Comparison of ENCODE assay signal across 20 cellular contexts in genomic region chr5:50900952-50901510, GRCh38.
DNase-seq lines count a peak whose midpoint lies in the region; ATAC-seq, FAIRE-seq and TF ChIP-seq lines count a peak whose summit lies in the region.
"Had no signal": no experiment of that assay in that cellular context is flagged by ENCODE, and none has a peak within 500 bp of the region (broad histone marks: within the 10 kb centered on the region; RNA-seq: fewer than 3 reads in every experiment).

No MANE protein-coding gene starts in this region.

- H2AK5ac ChIP-seq in H1 (ENCODE audit: low read depth, low read length), result no peak overlapping the region

- no peak overlapping the region for H3K4me2 ChIP-seq in A549
- no peak overlapping the region for H3K4me2 ChIP-seq in GM23338
- no peak overlapping the region for H3K4me2 ChIP-seq in H1 (ENCODE audit: insufficient read depth in 1 of 2, low read depth in 2 of 2, low read length in 2 of 2)
- no peak overlapping the region for H3K4me2 ChIP-seq in smooth muscle cell

- no peak for TF ChIP-seq CTCF in A549 (IDR thresholded peaks at IDR 0.05)
- TF ChIP-seq CTCF in GM23338 (conservative IDR thresholded peaks at IDR 0.05; ENCODE audit: low read depth in 2 of 2), result no peak
- no peak for TF ChIP-seq CTCF in H1 (IDR thresholded peaks at IDR 0.05; ENCODE audit: control extremely low read depth in 1 of 3, insufficient read depth in 1 of 3, low read depth in 1 of 3, low read length in 3 of 3)
- TF ChIP-seq CTCF in smooth muscle cell (IDR thresholded peaks at IDR 0.05; ENCODE audit: borderline replicate concordance, insufficient read depth, poor library complexity, severe bottlenecking), result no peak

- no peaks in the 10 kb centered on the region for H3K79me1 ChIP-seq in H1 (ENCODE audit: low read depth, low read length)

- no peak overlapping the region for H3K18ac ChIP-seq in H1 (ENCODE audit: extremely low read depth, low read length)

- WGBS in A549 (ENCODE audit: missing lambda C conversion rate), result 24% methylated on average over 3 of the region's 3 CpGs
- 89% methylated on average over 3 of the region's 3 CpGs; no CpG with 5 or more reads in 1 of the 2 experiments for WGBS in H1 (ENCODE audit: extremely low coverage in 1 of 2, insufficient coverage in 1 of 2, insufficient read length in 1 of 2, insufficient replicate concordance in 2 of 2, low coverage in 1 of 2, low lambda C conversion rate in 2 of 2, missing lambda C conversion rate in 1 of 2), 2 experiments
- 90% methylated on average over 3 of the region's 3 CpGs for WGBS in smooth muscle cell (ENCODE audit: low lambda C conversion rate)

- H3K4me3 Mint-ChIP-seq in GM23338, result no peak overlapping the region
- H3K4me3 Mint-ChIP-seq in stimulated activated naive CD8-positive, alpha-beta T cell treated with anti-CD3 and anti-CD28 coated beads, Interleukin-15, amount 100 ng/mL, for 72 hours, result no peak overlapping the region
- H3K4me3 Mint-ChIP-seq: CD4-positive, alpha-beta T cell; H9; IgD-negative memory B cell had no signal

- FAIRE-seq in A549 (lab: Jason Lieb, UNC) (no peak), H1 (lab: Jason Lieb, UNC) (no peak)
- FAIRE-seq: A204.1 had no signal

- H3K23me2 ChIP-seq in H1 (ENCODE audit: low read depth, low read length), result no peaks in the 10 kb centered on the region

- no peak overlapping the region for H3K4me3 ChIP-seq in A549
- H3K4me3 ChIP-seq in GM23338, result no peak overlapping the region
- no peak overlapping the region for H3K4me3 ChIP-seq in H1 (ENCODE audit: extremely low read depth in 1 of 4, insufficient read depth in 2 of 4, low read depth in 3 of 4, low read length in 4 of 4)
- H3K4me3 ChIP-seq in smooth muscle cell, result no peak overlapping the region

- no peak overlapping the region for H2BK5ac ChIP-seq in H1 (ENCODE audit: low read depth, low read length)

- H3K9me3 Mint-ChIP-seq in GM23338, result no peaks in the 10 kb centered on the region
- H3K9me3 Mint-ChIP-seq in stimulated activated naive CD8-positive, alpha-beta T cell treated with anti-CD3 and anti-CD28 coated beads, Interleukin-15, amount 100 ng/mL, for 72 hours, result peaks cover 0 to 5% of the 10 kb centered on the region in 2 donors
- H3K9me3 Mint-ChIP-seq: CD4-positive, alpha-beta T cell; H9 had no signal

- H3K79me2 ChIP-seq in GM23338 (replicated peaks; ENCODE audit: insufficient read depth), result no peaks in the 10 kb centered on the region
- H3K79me2 ChIP-seq in H1 (ENCODE audit: control insufficient read depth in 1 of 2, insufficient read depth in 2 of 2, low read length in 2 of 2), result no peaks in the 10 kb centered on the region
- H3K79me2 ChIP-seq in smooth muscle cell (ENCODE audit: low read depth), result no peaks in the 10 kb centered on the region

- no peak overlapping the region for H4K91ac ChIP-seq in H1 (replicated peaks; ENCODE audit: insufficient read length, low read length)

- POLR2A ChIA-PET in A549 (lab: Yijun Ruan, JAX) (no interaction called here), H1 (lab: Charles Lee; ENCODE audit: partially characterized antibody) (no interaction called here)

- H3K9me2 ChIP-seq in GM23338 (ENCODE audit: insufficient read depth), result no peaks in the 10 kb centered on the region

- H2BK20ac ChIP-seq in H1 (ENCODE audit: low read length), result no peak overlapping the region

- no peak overlapping the region for H3K56ac ChIP-seq in H1 (replicated peaks; ENCODE audit: insufficient read length, low read depth, low read length)

- peaks cover 16% of the 10 kb centered on the region; the same call in 2 of the 3 replicates for H3K4me1 Mint-ChIP-seq in GM23338
- H3K4me1 Mint-ChIP-seq in stimulated activated naive CD8-positive, alpha-beta T cell treated with anti-CD3 and anti-CD28 coated beads, Interleukin-15, amount 100 ng/mL, for 72 hours, result no peaks in the 10 kb centered on the region
- H3K4me1 Mint-ChIP-seq: H9, IgD-negative memory B cell had no signal

- no peaks in the 10 kb centered on the region for H4K20me1 ChIP-seq in GM23338 (replicated peaks; ENCODE audit: insufficient read depth)
- no peaks in the 10 kb centered on the region for H4K20me1 ChIP-seq in H1 (replicated peaks in 1 of 2; ENCODE audit: control insufficient read depth in 1 of 2, insufficient read depth in 2 of 2, low read length in 2 of 2)
- H4K20me1 ChIP-seq in smooth muscle cell (ENCODE audit: low read depth), result no peaks in the 10 kb centered on the region

- no peak overlapping the region for H4K5ac ChIP-seq in H1 (ENCODE audit: insufficient read length, low read depth, low read length)

- no peak for ATAC-seq in A549
- no peak for ATAC-seq in GM23338
- no peak for ATAC-seq in stimulated activated naive CD8-positive, alpha-beta T cell treated with anti-CD3 and anti-CD28 coated beads, Interleukin-15, amount 100 ng/mL, for 72 hours
- no peak for ATAC-seq in GM19395 (IDR thresholded peaks at IDR 0.05; ENCODE audit: unreplicated experiment)

- no peaks in the 10 kb centered on the region for H3K36me3 Mint-ChIP-seq in GM23338 (ENCODE audit: low read depth)
- H3K36me3 Mint-ChIP-seq: IgD-negative memory B cell had no signal

- no peak overlapping the region for H3K14ac ChIP-seq in H1 (ENCODE audit: insufficient read length)

- peaks cover 8% of the 10 kb centered on the region for H3K27me3 Mint-ChIP-seq in GM23338 (ENCODE audit: insufficient read depth, low read depth, poor library complexity)
- H3K27me3 Mint-ChIP-seq in stimulated activated naive CD8-positive, alpha-beta T cell treated with anti-CD3 and anti-CD28 coated beads, Interleukin-15, amount 100 ng/mL, for 72 hours, result peaks cover 19% of the 10 kb centered on the region

- no peak overlapping the region for H3K23ac ChIP-seq in H1 (ENCODE audit: insufficient read length)

- H3F3A ChIP-seq in GM23338 (replicated peaks; ENCODE audit: low read depth) (no peaks in the 10 kb centered on the region), smooth muscle cell (ENCODE audit: low read depth) (no peaks in the 10 kb centered on the region)

- no peak overlapping the region for H2BK15ac ChIP-seq in H1 (ENCODE audit: low read length)

- TF ChIP-seq EP300 in A549 (IDR thresholded peaks at IDR 0.05), result no peak
- TF ChIP-seq EP300 in H1 (IDR thresholded peaks at IDR 0.05; ENCODE audit: borderline replicate concordance in 1 of 2, low read depth in 2 of 2, low read length in 2 of 2), result no peak

- H3K27ac Mint-ChIP-seq in GM23338, result peak overlapping the region; percentile 48; the same call in 1 of the 2 replicates
- no peak overlapping the region for H3K27ac Mint-ChIP-seq in stimulated activated naive CD8-positive, alpha-beta T cell treated with anti-CD3 and anti-CD28 coated beads, Interleukin-15, amount 100 ng/mL, for 72 hours
- H3K27ac Mint-ChIP-seq: CD4-positive, alpha-beta T cell; H9; IgD-negative memory B cell had no signal

- no peak overlapping the region for H2BK12ac ChIP-seq in H1 (ENCODE audit: low read depth, low read length)

- no peak overlapping the region for H3K9ac ChIP-seq in H1 (replicated peaks in 1 of 4; ENCODE audit: extremely low read depth in 1 of 4, low read depth in 3 of 4, low read length in 3 of 4)
- H3K9ac ChIP-seq in smooth muscle cell (ENCODE audit: low read depth), result no peak overlapping the region

- H3K27ac ChIP-seq in A549 (no peak overlapping the region), GM23338 (ENCODE audit: low read depth) (no peak overlapping the region), H1 (ENCODE audit: low read depth, low read length) (no peak overlapping the region), smooth muscle cell (ENCODE audit: low read depth) (no peak overlapping the region)
- H3K27ac ChIP-seq: C4-2B had no signal

- DNase-seq in A549 (ENCODE audit: low read depth in 1 of 2, low spot score in 1 of 2) (no peak), GM23338 (ENCODE audit: low spot score) (no peak), OCI-M1 (lab: John Stamatoyannopoulos, UW) (peak; percentile 26), H1 (ENCODE audit: low read depth in 1 of 2, low spot score in 2 of 2) (no peak), smooth muscle cell (lab: John Stamatoyannopoulos, UW; ENCODE audit: unreplicated experiment) (no peak), SK-N-DZ (ENCODE audit: low spot score) (no peak)
- DNase-seq in stimulated activated naive CD8-positive, alpha-beta T cell treated with anti-CD3 and anti-CD28 coated beads, Interleukin-15, amount 100 ng/mL, for 72 hours, result no peak
- DNase-seq: AML-193; CD4-positive, alpha-beta T cell; DMS153; DMS79; GDM1; GOT3; H9; Kasumi-1; KG1 had no signal

- H3K4me1 ChIP-seq in A549, result no peaks in the 10 kb centered on the region
- no peaks in the 10 kb centered on the region for H3K4me1 ChIP-seq in GM23338 (ENCODE audit: insufficient read depth)
- H3K4me1 ChIP-seq in H1 (replicated peaks in 1 of 4; ENCODE audit: control insufficient read depth in 3 of 4, insufficient read depth in 4 of 4, low read length in 3 of 4), result no peaks in the 10 kb centered on the region
- H3K4me1 ChIP-seq in smooth muscle cell (ENCODE audit: low read depth), result no peaks in the 10 kb centered on the region

- H4K8ac ChIP-seq in H1 (ENCODE audit: extremely low read depth, insufficient read depth, low read length), result no peak overlapping the region

- H2AFZ ChIP-seq in GM23338 (no peak overlapping the region), H1 (ENCODE audit: low read length) (no peak overlapping the region), smooth muscle cell (ENCODE audit: low read depth) (no peak overlapping the region)

- CTCF ChIA-PET in A549 (lab: Yijun Ruan, JAX), result no interaction called here
- CTCF ChIA-PET in H1 (lab: Charles Lee; ENCODE audit: partially characterized antibody), result interaction anchor here (1.2 kb wide), 1 partner anchor 21 kb away, joined by 3 read pairs; no protein-coding TSS in a partner anchor

- H3K9me3 ChIP-seq in A549 (no peaks in the 10 kb centered on the region), H1 (ENCODE audit: insufficient read depth in 2 of 2, low read depth in 1 of 2, low read length in 1 of 2) (no peaks in the 10 kb centered on the region), smooth muscle cell (replicated peaks; ENCODE audit: low read depth) (no peaks in the 10 kb centered on the region)

- H3K4ac ChIP-seq in H1 (replicated peaks; ENCODE audit: insufficient read length, low read depth, low read length), result no peak overlapping the region

- H3K36me3 ChIP-seq in GM23338 (ENCODE audit: insufficient read depth), result no peaks in the 10 kb centered on the region
- no peaks in the 10 kb centered on the region for H3K36me3 ChIP-seq in H1 (ENCODE audit: control insufficient read depth in 2 of 4, insufficient read depth in 4 of 4, low read length in 3 of 4)
- H3K36me3 ChIP-seq in smooth muscle cell (ENCODE audit: low read depth), result no peaks in the 10 kb centered on the region

- H2BK120ac ChIP-seq in H1 (replicated peaks; ENCODE audit: low read depth, low read length), result no peak overlapping the region

- TF ChIP-seq RAD21 in A549 (conservative IDR thresholded peaks at IDR 0.05 in 1 of 2, IDR thresholded peaks at IDR 0.05 in 1 of 2), result no peak
- no peak for TF ChIP-seq RAD21 in H1 (IDR thresholded peaks at IDR 0.05 in 1 of 2, conservative IDR thresholded peaks at IDR 0.05 in 1 of 2; ENCODE audit: low read depth in 2 of 2, low read length in 2 of 2)

- no peaks in the 10 kb centered on the region for H3K27me3 ChIP-seq in GM23338 (ENCODE audit: insufficient read depth)
- H3K27me3 ChIP-seq in H1 (replicated peaks in 1 of 4; ENCODE audit: control insufficient read depth in 3 of 4, extremely low read depth in 1 of 4, insufficient read depth in 3 of 4, low read length in 3 of 4), result no peaks in the 10 kb centered on the region
- H3K27me3 ChIP-seq in smooth muscle cell (ENCODE audit: low read depth), result no peaks in the 10 kb centered on the region

- no peak for TF ChIP-seq POLR2A in A549 (IDR thresholded peaks at IDR 0.05; ENCODE audit: low read length)
- no peak for TF ChIP-seq POLR2A in H1 (IDR thresholded peaks at IDR 0.05; ENCODE audit: control extremely low read depth in 1 of 2, low read depth in 2 of 2, low read length in 2 of 2)

Comparison
In these comparisons a context has a peak if more than half of its experiments do, and no peak if none do; other contexts are left out.
1. Of the 18 proteins assayed by ChIP-seq in both H1 and A549: peak only in H1: none; only in A549: none; in both: MAFK; in neither: 17.